1 cellular context compared by ENCODE assay signal in the genomic region with DNA sequence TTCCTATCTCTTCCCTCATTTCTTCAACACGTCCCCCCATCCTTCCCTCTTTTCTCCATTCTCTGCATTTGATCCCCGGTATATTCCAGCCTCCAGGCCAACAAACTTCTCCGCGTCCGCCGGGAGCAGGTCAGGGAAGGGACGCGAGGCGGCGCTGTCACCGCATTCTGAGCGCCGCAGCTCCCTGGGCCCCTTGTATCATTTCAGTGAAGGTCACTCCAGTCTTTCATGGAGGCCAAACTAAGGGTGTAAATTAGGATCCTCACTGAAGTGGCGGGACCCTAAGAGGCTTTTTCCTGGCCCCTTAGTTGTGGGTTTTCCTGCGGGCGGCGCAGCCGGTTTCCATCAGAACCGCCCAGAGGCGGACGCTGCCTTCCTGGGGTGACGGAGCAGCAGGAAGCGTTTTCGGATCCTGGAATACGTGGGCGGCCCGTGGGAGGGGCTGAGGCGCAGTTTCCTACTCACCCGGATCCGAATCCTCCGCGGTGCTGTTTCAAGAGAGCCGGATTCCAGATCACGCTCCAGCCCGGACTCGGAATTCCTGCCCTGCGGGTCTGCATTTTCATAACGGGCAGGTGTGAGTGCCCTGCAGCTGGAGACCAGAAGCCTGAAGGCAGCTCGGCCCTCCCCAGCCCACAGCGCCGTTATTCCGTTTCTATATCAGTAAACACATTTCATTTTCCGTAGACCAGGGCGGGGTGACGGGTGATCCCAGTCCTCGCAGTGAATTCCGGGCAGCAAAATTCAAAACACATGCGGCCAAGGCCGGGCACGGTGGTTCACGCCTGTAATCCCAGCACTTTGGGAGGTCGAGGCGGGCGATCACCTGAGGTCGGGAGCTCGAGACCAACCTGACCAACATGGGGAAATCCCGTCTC.
TF ChIP-seq lines count a peak whose summit lies in the region.

No MANE protein-coding gene starts in this region.

TF ChIP-seq in HEK293, 187 proteins besides CTCF, POLR2A, EP300 and RAD21 (continues in another document):
- TF ChIP-seq, protein P1, sequence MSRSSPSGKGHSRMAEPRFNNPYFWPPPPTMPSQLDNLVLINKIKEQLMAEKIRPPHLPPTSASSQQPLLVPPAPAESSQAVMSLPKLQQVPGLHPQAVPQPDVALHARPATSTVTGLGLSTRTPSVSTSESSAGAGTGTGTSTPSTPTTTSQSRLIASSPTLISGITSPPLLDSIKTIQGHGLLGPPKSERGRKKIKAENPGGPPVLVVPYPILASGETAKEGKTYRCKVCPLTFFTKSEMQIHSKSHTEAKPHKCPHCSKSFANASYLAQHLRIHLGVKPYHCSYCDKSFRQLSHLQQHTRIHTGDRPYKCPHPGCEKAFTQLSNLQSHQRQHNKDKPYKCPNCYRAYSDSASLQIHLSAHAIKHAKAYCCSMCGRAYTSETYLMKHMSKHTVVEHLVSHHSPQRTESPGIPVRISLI (tag by site-specific recombination; IDR thresholded peaks at IDR 0.05) = peak; percentile 79
- TF ChIP-seq ZNF624 (tag by site-specific recombination; IDR thresholded peaks at IDR 0.05) (no peak), ZNF777 (tag by site-specific recombination; IDR thresholded peaks at IDR 0.05; ENCODE audit: borderline replicate concordance) (no peak), ZNF302 (tag by site-specific recombination; IDR thresholded peaks at IDR 0.05; ENCODE audit: low read depth) (no peak), ZFP37 (tag by site-specific recombination; IDR thresholded peaks at IDR 0.05) (peak; percentile 42; the same call in 1 of the 2 replicates), ZNF529 (tag by site-specific recombination; IDR thresholded peaks at IDR 0.05; ENCODE audit: insufficient replicate concordance) (no peak), ZNF629 (tag by site-specific recombination; IDR thresholded peaks at IDR 0.05) (peak; percentile 68), ZIC2 (tag by site-specific recombination; IDR thresholded peaks at IDR 0.05) (peak; percentile 69), ZNF558 (tag by site-specific recombination; IDR thresholded peaks at IDR 0.05) (0 out of 2 replicates have a peak, but pooled peaks have one; percentile 16), ZNF10 (tag by site-specific recombination; IDR thresholded peaks at IDR 0.05) (peak; percentile 52; the same call in 1 of the 2 replicates), ZFHX2 (tag by site-specific recombination; conservative IDR thresholded peaks at IDR 0.05) (peak; percentile 89), ZBTB20 (tag by site-specific recombination; IDR thresholded peaks at IDR 0.05) (peak; percentile 95), ZBTB17 (tag by site-specific recombination; IDR thresholded peaks at IDR 0.05) (peak; percentile 88), ZNF561 (tag by site-specific recombination; IDR thresholded peaks at IDR 0.05; ENCODE audit: borderline replicate concordance) (peak; percentile 60; the same call in 1 of the 2 replicates), ZNF707 (tag by site-specific recombination; IDR thresholded peaks at IDR 0.05) (no peak), ZNF114 (tag by site-specific recombination; IDR thresholded peaks at IDR 0.05) (no peak), ZNF211 (tag by site-specific recombination; IDR thresholded peaks at IDR 0.05; ENCODE audit: low read depth) (no peak), ZNF830 (tag by site-specific recombination; IDR thresholded peaks at IDR 0.05; ENCODE audit: low read depth) (no peak), ZNF549 (tag by site-specific recombination; IDR thresholded peaks at IDR 0.05) (no peak), SP3 (tag by site-specific recombination; IDR thresholded peaks at IDR 0.05) (peak; percentile 66; the same call in 1 of the 2 replicates), ZNF169 (tag by site-specific recombination; IDR thresholded peaks at IDR 0.05) (no peak), ZNF677 (tag by site-specific recombination; IDR thresholded peaks at IDR 0.05) (no peak), ZNF747 (tag by site-specific recombination; IDR thresholded peaks at IDR 0.05) (no peak), HOXA7 (CRISPR knock-in tag; IDR thresholded peaks at IDR 0.05; ENCODE audit: borderline replicate concordance) (no peak), ZNF19 (tag by site-specific recombination; IDR thresholded peaks at IDR 0.05; ENCODE audit: low read depth) (no peak), ZSCAN30 (tag by site-specific recombination; IDR thresholded peaks at IDR 0.05) (peak; percentile 83), ZNF157 (tag by site-specific recombination; IDR thresholded peaks at IDR 0.05) (no peak), ZNF221 (tag by site-specific recombination; IDR thresholded peaks at IDR 0.05; ENCODE audit: borderline replicate concordance) (no peak), ZNF837 (tag by site-specific recombination; IDR thresholded peaks at IDR 0.05) (no peak)
- TF ChIP-seq, protein P2, sequence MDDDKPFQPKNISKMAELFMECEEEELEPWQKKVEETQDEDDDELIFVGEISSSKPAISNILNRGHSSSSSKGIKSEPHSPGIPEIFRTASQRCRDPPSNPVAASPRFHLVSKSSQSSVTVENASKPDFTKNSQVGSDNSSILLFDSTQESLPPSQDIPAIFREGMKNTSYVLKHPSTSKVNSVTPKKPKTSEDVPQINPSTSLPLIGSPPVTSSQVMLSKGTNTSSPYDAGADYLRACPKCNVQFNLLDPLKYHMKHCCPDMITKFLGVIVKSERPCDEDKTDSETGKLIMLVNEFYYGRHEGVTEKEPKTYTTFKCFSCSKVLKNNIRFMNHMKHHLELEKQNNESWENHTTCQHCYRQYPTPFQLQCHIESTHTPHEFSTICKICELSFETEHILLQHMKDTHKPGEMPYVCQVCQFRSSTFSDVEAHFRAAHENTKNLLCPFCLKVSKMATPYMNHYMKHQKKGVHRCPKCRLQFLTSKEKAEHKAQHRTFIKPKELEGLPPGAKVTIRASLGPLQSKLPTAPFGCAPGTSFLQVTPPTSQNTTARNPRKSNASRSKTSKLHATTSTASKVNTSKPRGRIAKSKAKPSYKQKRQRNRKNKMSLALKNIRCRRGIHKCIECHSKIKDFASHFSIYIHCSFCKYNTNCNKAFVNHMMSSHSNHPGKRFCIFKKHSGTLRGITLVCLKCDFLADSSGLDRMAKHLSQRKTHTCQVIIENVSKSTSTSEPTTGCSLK (tag by site-specific recombination; IDR thresholded peaks at IDR 0.05) = no peak
- TF ChIP-seq, protein P3, sequence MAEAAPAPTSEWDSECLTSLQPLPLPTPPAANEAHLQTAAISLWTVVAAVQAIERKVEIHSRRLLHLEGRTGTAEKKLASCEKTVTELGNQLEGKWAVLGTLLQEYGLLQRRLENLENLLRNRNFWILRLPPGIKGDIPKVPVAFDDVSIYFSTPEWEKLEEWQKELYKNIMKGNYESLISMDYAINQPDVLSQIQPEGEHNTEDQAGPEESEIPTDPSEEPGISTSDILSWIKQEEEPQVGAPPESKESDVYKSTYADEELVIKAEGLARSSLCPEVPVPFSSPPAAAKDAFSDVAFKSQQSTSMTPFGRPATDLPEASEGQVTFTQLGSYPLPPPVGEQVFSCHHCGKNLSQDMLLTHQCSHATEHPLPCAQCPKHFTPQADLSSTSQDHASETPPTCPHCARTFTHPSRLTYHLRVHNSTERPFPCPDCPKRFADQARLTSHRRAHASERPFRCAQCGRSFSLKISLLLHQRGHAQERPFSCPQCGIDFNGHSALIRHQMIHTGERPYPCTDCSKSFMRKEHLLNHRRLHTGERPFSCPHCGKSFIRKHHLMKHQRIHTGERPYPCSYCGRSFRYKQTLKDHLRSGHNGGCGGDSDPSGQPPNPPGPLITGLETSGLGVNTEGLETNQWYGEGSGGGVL (tag by site-specific recombination; IDR thresholded peaks at IDR 0.05) = no peak
- TF ChIP-seq, protein P4, sequence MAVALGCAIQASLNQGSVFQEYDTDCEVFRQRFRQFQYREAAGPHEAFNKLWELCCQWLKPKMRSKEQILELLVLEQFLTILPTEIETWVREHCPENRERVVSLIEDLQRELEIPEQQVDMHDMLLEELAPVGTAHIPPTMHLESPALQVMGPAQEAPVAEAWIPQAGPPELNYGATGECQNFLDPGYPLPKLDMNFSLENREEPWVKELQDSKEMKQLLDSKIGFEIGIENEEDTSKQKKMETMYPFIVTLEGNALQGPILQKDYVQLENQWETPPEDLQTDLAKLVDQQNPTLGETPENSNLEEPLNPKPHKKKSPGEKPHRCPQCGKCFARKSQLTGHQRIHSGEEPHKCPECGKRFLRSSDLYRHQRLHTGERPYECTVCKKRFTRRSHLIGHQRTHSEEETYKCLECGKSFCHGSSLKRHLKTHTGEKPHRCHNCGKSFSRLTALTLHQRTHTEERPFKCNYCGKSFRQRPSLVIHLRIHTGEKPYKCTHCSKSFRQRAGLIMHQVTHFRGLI (tag by site-specific recombination; IDR thresholded peaks at IDR 0.05) = no peak
- TF ChIP-seq, protein P5, sequence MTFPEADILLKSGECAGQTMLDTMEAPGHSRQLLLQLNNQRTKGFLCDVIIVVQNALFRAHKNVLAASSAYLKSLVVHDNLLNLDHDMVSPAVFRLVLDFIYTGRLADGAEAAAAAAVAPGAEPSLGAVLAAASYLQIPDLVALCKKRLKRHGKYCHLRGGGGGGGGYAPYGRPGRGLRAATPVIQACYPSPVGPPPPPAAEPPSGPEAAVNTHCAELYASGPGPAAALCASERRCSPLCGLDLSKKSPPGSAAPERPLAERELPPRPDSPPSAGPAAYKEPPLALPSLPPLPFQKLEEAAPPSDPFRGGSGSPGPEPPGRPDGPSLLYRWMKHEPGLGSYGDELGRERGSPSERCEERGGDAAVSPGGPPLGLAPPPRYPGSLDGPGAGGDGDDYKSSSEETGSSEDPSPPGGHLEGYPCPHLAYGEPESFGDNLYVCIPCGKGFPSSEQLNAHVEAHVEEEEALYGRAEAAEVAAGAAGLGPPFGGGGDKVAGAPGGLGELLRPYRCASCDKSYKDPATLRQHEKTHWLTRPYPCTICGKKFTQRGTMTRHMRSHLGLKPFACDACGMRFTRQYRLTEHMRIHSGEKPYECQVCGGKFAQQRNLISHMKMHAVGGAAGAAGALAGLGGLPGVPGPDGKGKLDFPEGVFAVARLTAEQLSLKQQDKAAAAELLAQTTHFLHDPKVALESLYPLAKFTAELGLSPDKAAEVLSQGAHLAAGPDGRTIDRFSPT (tag by site-specific recombination; IDR thresholded peaks at IDR 0.05) = no peak
- TF ChIP-seq, protein P6, sequence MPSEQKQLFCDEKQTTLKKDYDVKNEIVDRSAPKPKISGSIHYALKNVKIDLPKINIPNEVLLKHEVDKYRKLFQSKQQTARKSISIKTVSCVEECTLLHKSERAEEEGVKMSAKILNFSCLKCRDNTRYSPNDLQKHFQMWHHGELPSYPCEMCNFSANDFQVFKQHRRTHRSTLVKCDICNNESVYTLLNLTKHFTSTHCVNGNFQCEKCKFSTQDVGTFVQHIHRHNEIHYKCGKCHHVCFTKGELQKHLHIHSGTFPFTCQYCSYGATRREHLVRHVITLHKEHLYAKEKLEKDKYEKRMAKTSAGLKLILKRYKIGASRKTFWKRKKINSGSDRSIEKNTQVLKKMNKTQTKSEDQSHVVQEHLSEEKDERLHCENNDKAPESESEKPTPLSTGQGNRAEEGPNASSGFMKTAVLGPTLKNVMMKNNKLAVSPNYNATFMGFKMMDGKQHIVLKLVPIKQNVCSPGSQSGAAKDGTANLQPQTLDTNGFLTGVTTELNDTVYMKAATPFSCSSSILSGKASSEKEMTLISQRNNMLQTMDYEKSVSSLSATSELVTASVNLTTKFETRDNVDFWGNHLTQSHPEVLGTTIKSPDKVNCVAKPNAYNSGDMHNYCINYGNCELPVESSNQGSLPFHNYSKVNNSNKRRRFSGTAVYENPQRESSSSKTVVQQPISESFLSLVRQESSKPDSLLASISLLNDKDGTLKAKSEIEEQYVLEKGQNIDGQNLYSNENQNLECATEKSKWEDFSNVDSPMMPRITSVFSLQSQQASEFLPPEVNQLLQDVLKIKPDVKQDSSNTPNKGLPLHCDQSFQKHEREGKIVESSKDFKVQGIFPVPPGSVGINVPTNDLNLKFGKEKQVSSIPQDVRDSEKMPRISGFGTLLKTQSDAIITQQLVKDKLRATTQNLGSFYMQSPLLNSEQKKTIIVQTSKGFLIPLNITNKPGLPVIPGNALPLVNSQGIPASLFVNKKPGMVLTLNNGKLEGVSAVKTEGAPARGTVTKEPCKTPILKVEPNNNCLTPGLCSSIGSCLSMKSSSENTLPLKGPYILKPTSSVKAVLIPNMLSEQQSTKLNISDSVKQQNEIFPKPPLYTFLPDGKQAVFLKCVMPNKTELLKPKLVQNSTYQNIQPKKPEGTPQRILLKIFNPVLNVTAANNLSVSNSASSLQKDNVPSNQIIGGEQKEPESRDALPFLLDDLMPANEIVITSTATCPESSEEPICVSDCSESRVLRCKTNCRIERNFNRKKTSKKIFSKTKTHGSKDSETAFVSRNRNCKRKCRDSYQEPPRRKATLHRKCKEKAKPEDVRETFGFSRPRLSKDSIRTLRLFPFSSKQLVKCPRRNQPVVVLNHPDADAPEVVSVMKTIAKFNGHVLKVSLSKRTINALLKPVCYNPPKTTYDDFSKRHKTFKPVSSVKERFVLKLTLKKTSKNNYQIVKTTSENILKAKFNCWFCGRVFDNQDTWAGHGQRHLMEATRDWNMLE (tag by site-specific recombination; conservative IDR thresholded peaks at IDR 0.05; ENCODE audit: low read depth) = peak; percentile 65
- TF ChIP-seq, protein P7, sequence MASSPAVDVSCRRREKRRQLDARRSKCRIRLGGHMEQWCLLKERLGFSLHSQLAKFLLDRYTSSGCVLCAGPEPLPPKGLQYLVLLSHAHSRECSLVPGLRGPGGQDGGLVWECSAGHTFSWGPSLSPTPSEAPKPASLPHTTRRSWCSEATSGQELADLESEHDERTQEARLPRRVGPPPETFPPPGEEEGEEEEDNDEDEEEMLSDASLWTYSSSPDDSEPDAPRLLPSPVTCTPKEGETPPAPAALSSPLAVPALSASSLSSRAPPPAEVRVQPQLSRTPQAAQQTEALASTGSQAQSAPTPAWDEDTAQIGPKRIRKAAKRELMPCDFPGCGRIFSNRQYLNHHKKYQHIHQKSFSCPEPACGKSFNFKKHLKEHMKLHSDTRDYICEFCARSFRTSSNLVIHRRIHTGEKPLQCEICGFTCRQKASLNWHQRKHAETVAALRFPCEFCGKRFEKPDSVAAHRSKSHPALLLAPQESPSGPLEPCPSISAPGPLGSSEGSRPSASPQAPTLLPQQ (tag by site-specific recombination; IDR thresholded peaks at IDR 0.05) = 0 out of 2 replicates have a peak, but pooled peaks have one; percentile 51
- TF ChIP-seq, protein P8, sequence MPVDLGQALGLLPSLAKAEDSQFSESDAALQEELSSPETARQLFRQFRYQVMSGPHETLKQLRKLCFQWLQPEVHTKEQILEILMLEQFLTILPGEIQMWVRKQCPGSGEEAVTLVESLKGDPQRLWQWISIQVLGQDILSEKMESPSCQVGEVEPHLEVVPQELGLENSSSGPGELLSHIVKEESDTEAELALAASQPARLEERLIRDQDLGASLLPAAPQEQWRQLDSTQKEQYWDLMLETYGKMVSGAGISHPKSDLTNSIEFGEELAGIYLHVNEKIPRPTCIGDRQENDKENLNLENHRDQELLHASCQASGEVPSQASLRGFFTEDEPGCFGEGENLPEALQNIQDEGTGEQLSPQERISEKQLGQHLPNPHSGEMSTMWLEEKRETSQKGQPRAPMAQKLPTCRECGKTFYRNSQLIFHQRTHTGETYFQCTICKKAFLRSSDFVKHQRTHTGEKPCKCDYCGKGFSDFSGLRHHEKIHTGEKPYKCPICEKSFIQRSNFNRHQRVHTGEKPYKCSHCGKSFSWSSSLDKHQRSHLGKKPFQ (tag by site-specific recombination; IDR thresholded peaks at IDR 0.05) = no peak; the same call in 1 of the 2 replicates
- TF ChIP-seq, protein P9, sequence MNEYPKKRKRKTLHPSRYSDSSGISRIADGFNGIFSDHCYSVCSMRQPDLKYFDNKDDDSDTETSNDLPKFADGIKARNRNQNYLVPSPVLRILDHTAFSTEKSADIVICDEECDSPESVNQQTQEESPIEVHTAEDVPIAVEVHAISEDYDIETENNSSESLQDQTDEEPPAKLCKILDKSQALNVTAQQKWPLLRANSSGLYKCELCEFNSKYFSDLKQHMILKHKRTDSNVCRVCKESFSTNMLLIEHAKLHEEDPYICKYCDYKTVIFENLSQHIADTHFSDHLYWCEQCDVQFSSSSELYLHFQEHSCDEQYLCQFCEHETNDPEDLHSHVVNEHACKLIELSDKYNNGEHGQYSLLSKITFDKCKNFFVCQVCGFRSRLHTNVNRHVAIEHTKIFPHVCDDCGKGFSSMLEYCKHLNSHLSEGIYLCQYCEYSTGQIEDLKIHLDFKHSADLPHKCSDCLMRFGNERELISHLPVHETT (tag by site-specific recombination; IDR thresholded peaks at IDR 0.05) = peak; percentile 69; the same call in 1 of the 2 replicates
